ENCODE assay signal across 7 cellular contexts in the genomic region with DNA sequence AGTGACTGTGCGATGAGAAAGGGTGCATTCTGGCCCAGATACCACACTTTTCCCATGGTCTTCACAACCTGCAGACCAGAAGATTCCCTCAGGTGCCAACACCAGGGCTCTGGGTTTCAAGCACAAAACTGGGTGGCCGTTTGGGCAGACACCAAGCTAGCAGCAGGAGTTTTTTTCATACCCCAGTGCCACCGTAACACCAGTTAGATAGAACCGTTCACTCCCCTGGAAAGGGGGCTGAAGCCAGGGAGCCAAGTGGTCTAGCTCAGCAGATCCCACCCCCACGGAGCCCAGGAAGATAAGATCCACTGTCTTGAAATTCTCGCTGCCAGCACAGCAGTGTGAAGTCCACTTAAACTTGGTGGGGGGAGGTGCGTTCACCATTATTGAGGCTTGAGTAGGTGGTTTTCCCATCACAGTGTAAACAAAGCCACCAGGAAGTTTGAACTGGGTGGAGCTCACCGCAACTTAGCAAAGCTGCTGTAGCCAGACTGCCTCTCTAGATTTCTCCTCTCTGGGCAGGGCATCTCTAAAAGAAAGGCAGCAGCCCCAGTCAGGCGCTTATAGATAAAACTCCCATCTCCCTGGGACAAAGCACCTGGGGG.
DNase-seq lines count a peak whose midpoint lies in the region; ATAC-seq, FAIRE-seq and TF ChIP-seq lines count a peak whose summit lies in the region.
"Not testable (repeated sequence)": the region's sequence is repeated elsewhere in the genome, so short reads cannot be mapped to it uniquely, and the experiment has no call there.

No MANE protein-coding gene starts in this region.

- intact Hi-C loops in CD4-positive, alpha-beta memory T cell (cut with micrococcal nuclease); K562 (cut with micrococcal nuclease): not testable (repeated sequence)

- H3K27me3 Mint-ChIP-seq in CD4-positive, alpha-beta memory T cell: not testable (repeated sequence)
- H3K27me3 Mint-ChIP-seq in T-cell (peaks cover 16 to 26% of the 10 kb centered on the region in 2 donors), immature natural killer cell (ENCODE audit: low read depth in 3 of 3) (peaks cover 7 to 11% (median 7%) of the 10 kb centered on the region in 3 donors)

- not testable (repeated sequence) for H2BK15ac ChIP-seq in mesendoderm (replicated peaks; ENCODE audit: low read depth)

- H3K9ac ChIP-seq in K562 (ENCODE audit: insufficient read depth in 1 of 2, low read depth in 2 of 2, low read length in 2 of 2); mesendoderm (ENCODE audit: low read length): not testable (repeated sequence)

- WGBS in K562 (ENCODE audit: insufficient coverage, low coverage, missing lambda C conversion rate): 2% methylated on average over 9 of the region's 9 CpGs
- no CpG with 5 or more reads among the region's 9 CpGs for WGBS in mesendoderm (ENCODE audit: extremely low coverage, insufficient coverage, low lambda C conversion rate)

- TF ChIP-seq EP300 in K562 (IDR thresholded peaks at IDR 0.05; ENCODE audit: low read length): not testable (repeated sequence)

- peaks cover 0 to 15% (median under 1%) of the 10 kb centered on the region in 4 donors for H3K4me1 Mint-ChIP-seq in CD4-positive, alpha-beta memory T cell
- H3K4me1 Mint-ChIP-seq in T-cell: peaks cover 0 to 12% (median 0%) of the 10 kb centered on the region in 3 donors
- H3K4me1 Mint-ChIP-seq in immature natural killer cell: peaks cover 5 to 13% of the 10 kb centered on the region in 2 donors

- H3K4me3 Mint-ChIP-seq in CD4-positive, alpha-beta memory T cell: peak overlapping the region in 3 of 8 donors; percentile 6 to 35 (median 18)
- not testable (repeated sequence) for H3K4me3 Mint-ChIP-seq in T-cell
- peak overlapping the region; percentile 9 to 60 (median 36) for H3K4me3 Mint-ChIP-seq in immature natural killer cell

- not testable (repeated sequence) for H3K9me1 ChIP-seq in K562 (ENCODE audit: control insufficient read depth, insufficient read depth, low read length)

- ATAC-seq in T-cell (replicated peaks in 1 of 4); K562: not testable (repeated sequence)

- H4K20me1 ChIP-seq in K562 (replicated peaks; ENCODE audit: control insufficient read depth, insufficient read depth, low read length): not testable (repeated sequence)

- H3K4me2 ChIP-seq in K562 (ENCODE audit: insufficient read depth, low read length); mesendoderm (ENCODE audit: low read length): not testable (repeated sequence)

- not testable (repeated sequence) for BruUV-seq in K562 (replicated peaks; lab: Mats Ljungman, UMichigan)

- H3K4me1 ChIP-seq in CD4-positive, alpha-beta memory T cell (ENCODE audit: insufficient read depth, low read length); K562 (replicated peaks in 1 of 2; ENCODE audit: control insufficient read depth in 2 of 2, insufficient read depth in 2 of 2, low read length in 2 of 2); mesendoderm (ENCODE audit: control insufficient read depth, low read depth, low read length): not testable (repeated sequence)

- not testable (repeated sequence) for TF ChIP-seq CTCF in K562 (IDR thresholded peaks at IDR 0.05 in 2 of 3, conservative IDR thresholded peaks at IDR 0.05 in 1 of 3; ENCODE audit: insufficient read depth in 2 of 3, low read depth in 1 of 3, low read length in 3 of 3)

- in situ Hi-C loops in K562 (cut with MboI): not testable (repeated sequence)

- H3K23ac ChIP-seq in mesendoderm (ENCODE audit: low read length): not testable (repeated sequence)

- H3K4ac ChIP-seq in mesendoderm (ENCODE audit: low read depth, low read length): not testable (repeated sequence)

- not testable (repeated sequence) for H3K79me2 ChIP-seq in K562 (ENCODE audit: control insufficient read depth, insufficient read depth, low read length); mesendoderm (ENCODE audit: control insufficient read depth, insufficient read depth, low read length)

- H3K9me3 ChIP-seq in CD4-positive, alpha-beta memory T cell (ENCODE audit: control insufficient read depth in 1 of 2, low read length in 2 of 2); K562 (replicated peaks; ENCODE audit: control insufficient read depth, insufficient read depth, low read depth, low read length): not testable (repeated sequence)

- H3K56ac ChIP-seq in mesendoderm (ENCODE audit: low read length): not testable (repeated sequence)

- H2AK5ac ChIP-seq in mesendoderm (ENCODE audit: low read length): not testable (repeated sequence)

- H3K27ac ChIP-seq in CD4-positive, alpha-beta memory T cell (ENCODE audit: low read depth, low read length); K562 (ENCODE audit: extremely low read depth, low read depth, low read length); mesendoderm (ENCODE audit: low read depth, low read length): not testable (repeated sequence)

- CTCF ChIA-PET in CD4-positive, alpha-beta memory T cell (lab: Charles Lee; ENCODE audit: partially characterized antibody): interaction anchor here (0.9 to 1.3 kb wide), 2 partner anchors 23 to 622 kb away, joined by 3 to 4 read pairs; no protein-coding TSS in a partner anchor
- CTCF ChIA-PET in T-cell (lab: Charles Lee); K562 (lab: Yijun Ruan, JAX; ENCODE audit: low intra/inter-chr PET ratio): not testable (repeated sequence)

- H3K4me3 ChIP-seq in CD4-positive, alpha-beta memory T cell (ENCODE audit: low read length in 2 of 2); K562; mesendoderm (ENCODE audit: low read length): not testable (repeated sequence)

- FAIRE-seq in K562 (lab: Jason Lieb, UNC): not testable (repeated sequence)

- H3K27me3 ChIP-seq in CD4-positive, alpha-beta memory T cell (ENCODE audit: insufficient read depth, low read length); K562 (ENCODE audit: control insufficient read depth in 2 of 2, insufficient read depth in 2 of 2, low read length in 2 of 2); mesendoderm (ENCODE audit: insufficient read depth, low read length, poor library complexity): not testable (repeated sequence)

- peaks cover 2 to 43% (median 31%) of the 10 kb centered on the region in 8 donors for H3K9me3 Mint-ChIP-seq in CD4-positive, alpha-beta memory T cell
- H3K9me3 Mint-ChIP-seq in T-cell: peaks cover 4 to 27% (median 19%) of the 10 kb centered on the region in 3 donors
- peaks cover 4 to 12% (median 10%) of the 10 kb centered on the region in 6 donors for H3K9me3 Mint-ChIP-seq in immature natural killer cell

- H2BK5ac ChIP-seq in mesendoderm (ENCODE audit: low read length): not testable (repeated sequence)

- H4K8ac ChIP-seq in mesendoderm (ENCODE audit: low read depth, low read length): not testable (repeated sequence)

- not testable (repeated sequence) for H3K79me1 ChIP-seq in mesendoderm (ENCODE audit: low read length)

- not testable (repeated sequence) for TF ChIP-seq RAD21 in K562 (CRISPR knock-in tag; conservative IDR thresholded peaks at IDR 0.05 in 1 of 2, IDR thresholded peaks at IDR 0.05 in 1 of 2)

- not testable (repeated sequence) for H2BK120ac ChIP-seq in mesendoderm (ENCODE audit: low read depth, low read length)

- peak overlapping the region in 6 of 7 donors; percentile 33 to 81 (median 54) for H3K27ac Mint-ChIP-seq in CD4-positive, alpha-beta memory T cell
- H3K27ac Mint-ChIP-seq in T-cell (peak overlapping the region; percentile 24 to 74), immature natural killer cell (peak overlapping the region in 2 of 6 donors; percentile 15 to 18)

- not testable (repeated sequence) for H3K36me3 ChIP-seq in CD4-positive, alpha-beta memory T cell (ENCODE audit: insufficient read depth, low read length); K562 (ENCODE audit: control insufficient read depth, insufficient read depth, low read length); mesendoderm (ENCODE audit: control insufficient read depth, insufficient read depth, low read length)

- H3K18ac ChIP-seq in mesendoderm (ENCODE audit: low read length): not testable (repeated sequence)

- peak in 2 of 5 donors; percentile 18 to 21 for DNase-seq in CD4-positive, alpha-beta memory T cell
- DNase-seq in H4 (ENCODE audit: low spot score) (peak; percentile 45), NCI-H510A treated with DMSO at 0.1 percent for 48 hours (lab: John Stamatoyannopoulos, UW) (peak; percentile 38), immature natural killer cell (peak in 2 of 3 donors; percentile 1 to 2), mesendoderm (peak; percentile 24)
- not testable (repeated sequence) for DNase-seq in T-cell; K562 (ENCODE audit: extremely low read depth in 1 of 4, low spot score in 3 of 4)

- H4K5ac ChIP-seq in mesendoderm (ENCODE audit: low read length): not testable (repeated sequence)

- not testable (repeated sequence) for H3K36me3 Mint-ChIP-seq in CD4-positive, alpha-beta memory T cell; T-cell; immature natural killer cell

- POLR2A ChIA-PET in CD4-positive, alpha-beta memory T cell (lab: Charles Lee; ENCODE audit: partially characterized antibody): interaction anchor here (1.7 kb wide), 1 partner anchor 24 kb away, joined by 6 read pairs; no protein-coding TSS in a partner anchor
- POLR2A ChIA-PET in T-cell (lab: Charles Lee); K562 (lab: Yijun Ruan, JAX): not testable (repeated sequence)

- TF ChIP-seq POLR2A in K562 (conservative IDR thresholded peaks at IDR 0.05): not testable (repeated sequence)

- H2AFZ ChIP-seq in K562 (ENCODE audit: low read depth, low read length): not testable (repeated sequence)

TF ChIP-seq in K562, 482 proteins besides CTCF, POLR2A, EP300 and RAD21:
- TF ChIP-seq CBFA2T3 (IDR thresholded peaks at IDR 0.05) (0 out of 2 replicates have a peak, but pooled peaks have one; percentile 11), FOXA3 (CRISPR knock-in tag; conservative IDR thresholded peaks at IDR 0.05 in 1 of 2, IDR thresholded peaks at IDR 0.05 in 1 of 2) (peak in 1 of 2 experiments; percentile 80; a peak in 2 of 4 replicates)
